1 cellular context compared by ENCODE assay signal in genomic region chr19:49837425-49837824, GRCh38.
TF ChIP-seq lines count a peak whose summit lies in the region.

No MANE protein-coding gene starts in this region.

TF ChIP-seq in WTC11, 78 proteins besides CTCF, POLR2A, EP300 and RAD21 (continued from another document):
- TF ChIP-seq, protein P1, sequence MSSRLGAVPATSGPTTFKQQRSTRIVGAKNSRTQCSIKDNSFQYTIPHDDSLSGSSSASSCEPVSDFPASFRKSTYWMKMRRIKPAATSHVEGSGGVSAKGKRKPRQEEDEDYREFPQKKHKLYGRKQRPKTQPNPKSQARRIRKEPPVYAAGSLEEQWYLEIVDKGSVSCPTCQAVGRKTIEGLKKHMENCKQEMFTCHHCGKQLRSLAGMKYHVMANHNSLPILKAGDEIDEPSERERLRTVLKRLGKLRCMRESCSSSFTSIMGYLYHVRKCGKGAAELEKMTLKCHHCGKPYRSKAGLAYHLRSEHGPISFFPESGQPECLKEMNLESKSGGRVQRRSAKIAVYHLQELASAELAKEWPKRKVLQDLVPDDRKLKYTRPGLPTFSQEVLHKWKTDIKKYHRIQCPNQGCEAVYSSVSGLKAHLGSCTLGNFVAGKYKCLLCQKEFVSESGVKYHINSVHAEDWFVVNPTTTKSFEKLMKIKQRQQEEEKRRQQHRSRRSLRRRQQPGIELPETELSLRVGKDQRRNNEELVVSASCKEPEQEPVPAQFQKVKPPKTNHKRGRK (CRISPR knock-in tag; IDR thresholded peaks at IDR 0.05; ENCODE audit: borderline replicate concordance), result no peak
- no peak for TF ChIP-seq IRF2 (CRISPR knock-in tag; IDR thresholded peaks at IDR 0.05; ENCODE audit: borderline replicate concordance, low read depth)
- no peak for TF ChIP-seq ZNF396 (CRISPR knock-in tag; IDR thresholded peaks at IDR 0.05; ENCODE audit: borderline replicate concordance)
- TF ChIP-seq, protein P2, sequence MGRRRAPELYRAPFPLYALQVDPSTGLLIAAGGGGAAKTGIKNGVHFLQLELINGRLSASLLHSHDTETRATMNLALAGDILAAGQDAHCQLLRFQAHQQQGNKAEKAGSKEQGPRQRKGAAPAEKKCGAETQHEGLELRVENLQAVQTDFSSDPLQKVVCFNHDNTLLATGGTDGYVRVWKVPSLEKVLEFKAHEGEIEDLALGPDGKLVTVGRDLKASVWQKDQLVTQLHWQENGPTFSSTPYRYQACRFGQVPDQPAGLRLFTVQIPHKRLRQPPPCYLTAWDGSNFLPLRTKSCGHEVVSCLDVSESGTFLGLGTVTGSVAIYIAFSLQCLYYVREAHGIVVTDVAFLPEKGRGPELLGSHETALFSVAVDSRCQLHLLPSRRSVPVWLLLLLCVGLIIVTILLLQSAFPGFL (CRISPR knock-in tag; IDR thresholded peaks at IDR 0.05; ENCODE audit: borderline replicate concordance), result no peak
- no peak for TF ChIP-seq ELF4 (CRISPR knock-in tag; IDR thresholded peaks at IDR 0.05; ENCODE audit: low read depth)
- no peak for TF ChIP-seq ATF6 (CRISPR knock-in tag; IDR thresholded peaks at IDR 0.05)
- TF ChIP-seq NR3C1 (CRISPR knock-in tag; conservative IDR thresholded peaks at IDR 0.05; ENCODE audit: low read depth), result no peak
- TF ChIP-seq NFATC4 (CRISPR knock-in tag; IDR thresholded peaks at IDR 0.05), result no peak
- no peak for TF ChIP-seq FOXP4 (CRISPR knock-in tag; IDR thresholded peaks at IDR 0.05)
- TF ChIP-seq SOX15 (CRISPR knock-in tag; IDR thresholded peaks at IDR 0.05), result no peak
- TF ChIP-seq SP1 (CRISPR knock-in tag; conservative IDR thresholded peaks at IDR 0.05), result no peak
- TF ChIP-seq AR (CRISPR knock-in tag; IDR thresholded peaks at IDR 0.05), result no peak
- TF ChIP-seq, protein P3, sequence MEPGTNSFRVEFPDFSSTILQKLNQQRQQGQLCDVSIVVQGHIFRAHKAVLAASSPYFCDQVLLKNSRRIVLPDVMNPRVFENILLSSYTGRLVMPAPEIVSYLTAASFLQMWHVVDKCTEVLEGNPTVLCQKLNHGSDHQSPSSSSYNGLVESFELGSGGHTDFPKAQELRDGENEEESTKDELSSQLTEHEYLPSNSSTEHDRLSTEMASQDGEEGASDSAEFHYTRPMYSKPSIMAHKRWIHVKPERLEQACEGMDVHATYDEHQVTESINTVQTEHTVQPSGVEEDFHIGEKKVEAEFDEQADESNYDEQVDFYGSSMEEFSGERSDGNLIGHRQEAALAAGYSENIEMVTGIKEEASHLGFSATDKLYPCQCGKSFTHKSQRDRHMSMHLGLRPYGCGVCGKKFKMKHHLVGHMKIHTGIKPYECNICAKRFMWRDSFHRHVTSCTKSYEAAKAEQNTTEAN (CRISPR knock-in tag; IDR thresholded peaks at IDR 0.05), result no peak
TF ChIP-seq in WTC11: peak in this region for 0.
